ENCODE assay signal across 38 cellular contexts in genomic region chr1:110472546-110472945, GRCh38. TPM values are rescaled to one million over a fixed set of nuclear protein-coding genes. Genes with fewer than 3 reads are reported as not detected.
"Had no signal": no experiment of that assay in that cellular context is flagged by ENCODE, and none has a peak within 500 bp of the region (broad histone marks: within the 10 kb centered on the region; RNA-seq: fewer than 3 reads in every experiment).

No MANE protein-coding gene starts in this region.

- ATAC-seq: activated CD8-positive, alpha-beta T cell treated with anti-CD3 and anti-CD28 coated beads for 36 hours; activated naive CD4-positive, alpha-beta T cell treated with anti-CD3 and anti-CD28 coated beads, Interleukin-2, amount 50 U/mL, for 72 hours; activated T-cell treated with anti-CD3 and anti-CD28 coated beads, Interleukin-2, amount 50 U/mL, for 4 hours; activated T-cell treated with anti-CD3 and anti-CD28 coated beads, Interleukin-2, amount 50 U/mL, for 72 hours; activated T-helper 17 cell treated with anti-CD3 and anti-CD28 coated beads, Interleukin-2, amount 50 U/mL, for 72 hours; body of pancreas had no signal

- H3K36me3 Mint-ChIP-seq: activated CD4-positive, alpha-beta memory T cell treated with anti-CD3 and anti-CD28 coated beads for 36 hours; activated naive CD4-positive, alpha-beta T cell treated with anti-CD3 and anti-CD28 coated beads, Interleukin-2, amount 50 U/mL, for 72 hours; activated naive CD8-positive, alpha-beta T cell treated with anti-CD3 and anti-CD28 coated beads for 36 hours had no signal

- H3K4me1 ChIP-seq: breast epithelium had no signal

- H3K27ac Mint-ChIP-seq: activated B cell treated with CpG ODN at 0.5 μM for 24 hours; activated CD4-positive, alpha-beta memory T cell treated with anti-CD3 and anti-CD28 coated beads for 36 hours; activated CD4-positive, alpha-beta T cell treated with anti-CD3 and anti-CD28 coated beads, Interleukin-2, amount 10 ng/mL, durations not matched to agents 24 days and 14 days; activated CD8-positive, alpha-beta T cell treated with anti-CD3 and anti-CD28 coated beads for 36 hours; activated naive CD4-positive, alpha-beta T cell treated with anti-CD3 and anti-CD28 coated beads for 36 hours; activated naive CD4-positive, alpha-beta T cell treated with anti-CD3 and anti-CD28 coated beads, Interleukin-2, amount 50 U/mL, for 72 hours; activated naive CD8-positive, alpha-beta T cell treated with anti-CD3 and anti-CD28 coated beads for 36 hours; activated T-cell treated with anti-CD3 and anti-CD28 coated beads, Interleukin-2, amount 50 U/mL, for 72 hours; activated T-helper 1 cell treated with anti-CD3 and anti-CD28 coated beads, Interleukin-12 subunit alpha, Interleukin-12 subunit beta, Interleukin-2, Interleukin-4 antibody, amounts not matched to agents 30 ng/mL and 10 ng/mL and 1 ng/mL, durations not matched to agents 14 hours and 24 hours and 36 hours; activated T-helper 17 cell treated with anti-CD3 and anti-CD28 coated beads, Interleukin-2, amount 50 U/mL, for 72 hours; T-helper 1 cell treated with Interleukin-12 subunit alpha and Interleukin-12 subunit beta and Interleukin-4 antibody, amounts not matched to agents 30 μg/mL and 1 μg/mL, for 36 hours; T-helper 2 cell treated with Interferon-gamma antibody and Interleukin-4, amounts not matched to agents 5 μg/mL and 100 μg/mL, for 36 hours had no signal

- H3K9me3 ChIP-seq: adrenal gland, body of pancreas, breast epithelium had no signal

- H3K4me1 Mint-ChIP-seq: activated B cell treated with CpG ODN at 0.5 μM for 24 hours; activated CD4-positive, alpha-beta T cell treated with anti-CD3 and anti-CD28 coated beads, Interleukin-2, amount 10 ng/mL, durations not matched to agents 24 days and 14 days; activated naive CD8-positive, alpha-beta T cell treated with anti-CD3 and anti-CD28 coated beads for 36 hours had no signal

- H3K4me3 ChIP-seq: adrenal gland, body of pancreas, breast epithelium had no signal

- H3K36me3 ChIP-seq: adrenal gland, brain microvascular endothelial cell, breast epithelium had no signal

- DNase-seq: activated B cell treated with CpG ODN at 0.5 μM for 24 hours; activated CD4-positive, alpha-beta memory T cell treated with anti-CD3 and anti-CD28 coated beads for 36 hours; activated CD4-positive, alpha-beta T cell treated with anti-CD3 and anti-CD28 coated beads for 4 hours; activated CD4-positive, alpha-beta T cell treated with anti-CD3 and anti-CD28 coated beads, Interleukin-2, amount 10 ng/mL, durations not matched to agents 24 days and 14 days; activated CD4-positive, alpha-beta T cell treated with anti-CD3 and anti-CD28 coated beads, Interleukin-2, amount 50 U/mL, for 1 hour; activated CD4-positive, alpha-beta T cell treated with anti-CD3 and anti-CD28 coated beads, Interleukin-2, amount 50 U/mL, for 4 hours; activated CD4-positive, CD25-positive, alpha-beta regulatory T cell treated with anti-CD3 and anti-CD28 coated beads, Interleukin-2, amount 50 U/mL, for 72 hours; activated CD8-positive, alpha-beta memory T cell treated with anti-CD3 and anti-CD28 coated beads, Interleukin-2, amount 50 U/mL, for 4 hours; activated CD8-positive, alpha-beta T cell treated with anti-CD3 and anti-CD28 coated beads for 36 hours; activated effector memory CD4-positive, alpha-beta T cell treated with anti-CD3 and anti-CD28 coated beads, Interleukin-2, amount 50 U/mL, for 16 hours; activated gamma-delta T cell treated with Interleukin-2 at 50 U/mL for 16 hours; activated naive CD4-positive, alpha-beta T cell; activated naive CD4-positive, alpha-beta T cell treated with anti-CD3 and anti-CD28 coated beads for 36 hours; activated naive CD8-positive, alpha-beta T cell treated with anti-CD3 and anti-CD28 coated beads for 36 hours; activated T-cell treated with anti-CD3 and anti-CD28 coated beads for 4 hours; activated T-cell treated with anti-CD3 and anti-CD28 coated beads, Interleukin-2, amount 50 U/mL, for 1 hour; activated T-cell treated with anti-CD3 and anti-CD28 coated beads, Interleukin-2, amount 50 U/mL, for 4 hours; activated T-cell treated with anti-CD3 and anti-CD28 coated beads, Interleukin-2, amount 50 U/mL, for 72 hours; adrenal gland; amniotic stem cell; body of pancreas; brain microvascular endothelial cell; central memory CD4-positive, alpha-beta T cell; SW 1271; T-helper 1 cell; T-helper 2 cell; T-helper 9 cell had no signal

- H3K9me3 Mint-ChIP-seq: activated B cell treated with CpG ODN at 0.5 μM for 24 hours; activated CD4-positive, alpha-beta memory T cell treated with anti-CD3 and anti-CD28 coated beads for 36 hours; activated CD4-positive, alpha-beta T cell treated with anti-CD3 and anti-CD28 coated beads, Interleukin-2, amount 10 ng/mL, durations not matched to agents 24 days and 14 days; activated CD8-positive, alpha-beta T cell treated with anti-CD3 and anti-CD28 coated beads for 36 hours; activated naive CD4-positive, alpha-beta T cell treated with anti-CD3 and anti-CD28 coated beads for 36 hours; activated naive CD4-positive, alpha-beta T cell treated with anti-CD3 and anti-CD28 coated beads, Interleukin-2, amount 50 U/mL, for 72 hours; activated naive CD8-positive, alpha-beta T cell treated with anti-CD3 and anti-CD28 coated beads for 36 hours; activated T-cell treated with anti-CD3 and anti-CD28 coated beads, Interleukin-2, amount 50 U/mL, for 4 hours; activated T-cell treated with anti-CD3 and anti-CD28 coated beads, Interleukin-2, amount 50 U/mL, for 72 hours; activated T-helper 1 cell treated with anti-CD3 and anti-CD28 coated beads, Interleukin-12 subunit alpha, Interleukin-12 subunit beta, Interleukin-2, Interleukin-4 antibody, amounts not matched to agents 30 ng/mL and 10 ng/mL and 1 ng/mL, durations not matched to agents 14 hours and 24 hours and 36 hours; activated T-helper 17 cell treated with anti-CD3 and anti-CD28 coated beads, Interleukin-2, amount 50 U/mL, for 72 hours; T-helper 1 cell treated with Interleukin-12 subunit alpha and Interleukin-12 subunit beta and Interleukin-4 antibody, amounts not matched to agents 30 μg/mL and 1 μg/mL, for 36 hours; T-helper 2 cell treated with Interferon-gamma antibody and Interleukin-4, amounts not matched to agents 5 μg/mL and 100 μg/mL, for 36 hours had no signal

- H3K4me3 Mint-ChIP-seq: activated B cell treated with CpG ODN at 0.5 μM for 24 hours; activated CD4-positive, alpha-beta memory T cell treated with anti-CD3 and anti-CD28 coated beads for 36 hours; activated CD4-positive, alpha-beta T cell treated with anti-CD3 and anti-CD28 coated beads, Interleukin-2, amount 10 ng/mL, durations not matched to agents 24 days and 14 days; activated CD8-positive, alpha-beta T cell treated with anti-CD3 and anti-CD28 coated beads for 36 hours; activated naive CD4-positive, alpha-beta T cell treated with anti-CD3 and anti-CD28 coated beads for 36 hours; activated naive CD8-positive, alpha-beta T cell treated with anti-CD3 and anti-CD28 coated beads for 36 hours; activated T-cell treated with anti-CD3 and anti-CD28 coated beads, Interleukin-2, amount 50 U/mL, for 4 hours; activated T-cell treated with anti-CD3 and anti-CD28 coated beads, Interleukin-2, amount 50 U/mL, for 72 hours; activated T-helper 1 cell treated with anti-CD3 and anti-CD28 coated beads, Interleukin-12 subunit alpha, Interleukin-12 subunit beta, Interleukin-2, Interleukin-4 antibody, amounts not matched to agents 30 ng/mL and 10 ng/mL and 1 ng/mL, durations not matched to agents 14 hours and 24 hours and 36 hours; activated T-helper 17 cell treated with anti-CD3 and anti-CD28 coated beads, Interleukin-2, amount 50 U/mL, for 72 hours; T-helper 1 cell treated with Interleukin-12 subunit alpha and Interleukin-12 subunit beta and Interleukin-4 antibody, amounts not matched to agents 30 μg/mL and 1 μg/mL, for 36 hours; T-helper 2 cell treated with Interferon-gamma antibody and Interleukin-4, amounts not matched to agents 5 μg/mL and 100 μg/mL, for 36 hours had no signal

- H3K27me3 ChIP-seq: adrenal gland, body of pancreas, brain microvascular endothelial cell, breast epithelium had no signal

- H3K27me3 Mint-ChIP-seq: activated naive CD8-positive, alpha-beta T cell treated with anti-CD3 and anti-CD28 coated beads for 36 hours had no signal

- H3K27ac ChIP-seq: adrenal gland, body of pancreas, brain microvascular endothelial cell, breast epithelium, VCaP had no signal

RNA-seq across cellular contexts. Expression of gene PROK1, which starts 21.6 kb away (rescaled TPM):
- total RNA-seq: activated B cell treated with CpG ODN at 0.5 μM for 24 hours; activated CD4-positive, alpha-beta memory T cell treated with anti-CD3 and anti-CD28 coated beads for 36 hours; activated CD4-positive, alpha-beta T cell treated with anti-CD3 and anti-CD28 coated beads, Interleukin-2, amount 10 ng/mL, durations not matched to agents 24 days and 14 days; activated CD8-positive, alpha-beta memory T cell treated with anti-CD3 and anti-CD28 coated beads for 36 hours; activated CD8-positive, alpha-beta T cell treated with anti-CD3 and anti-CD28 coated beads for 36 hours; activated naive CD4-positive, alpha-beta T cell treated with anti-CD3 and anti-CD28 coated beads for 36 hours; activated naive CD4-positive, alpha-beta T cell treated with anti-CD3 and anti-CD28 coated beads, Interleukin-2, amount 50 U/mL, for 72 hours; activated naive CD8-positive, alpha-beta T cell treated with anti-CD3 and anti-CD28 coated beads for 36 hours; activated T-cell treated with anti-CD3 and anti-CD28 coated beads, Interleukin-2, amount 50 U/mL, for 4 hours; activated T-helper 1 cell treated with anti-CD3 and anti-CD28 coated beads, Interleukin-12 subunit alpha, Interleukin-12 subunit beta, Interleukin-2, Interleukin-4 antibody, amounts not matched to agents 30 ng/mL and 10 ng/mL and 1 ng/mL, durations not matched to agents 14 hours and 24 hours and 36 hours; activated T-helper 17 cell treated with anti-CD3 and anti-CD28 coated beads, Interleukin-2, amount 50 U/mL, for 72 hours; astrocyte had no signal

RNA-seq across cellular contexts. Expression of gene KCNA10, which starts 46.4 kb away (rescaled TPM):
- total RNA-seq: activated B cell treated with CpG ODN at 0.5 μM for 24 hours; activated CD4-positive, alpha-beta memory T cell treated with anti-CD3 and anti-CD28 coated beads for 36 hours; activated CD4-positive, alpha-beta T cell treated with anti-CD3 and anti-CD28 coated beads, Interleukin-2, amount 10 ng/mL, durations not matched to agents 24 days and 14 days; activated CD8-positive, alpha-beta memory T cell treated with anti-CD3 and anti-CD28 coated beads for 36 hours; activated CD8-positive, alpha-beta T cell treated with anti-CD3 and anti-CD28 coated beads for 36 hours; activated naive CD4-positive, alpha-beta T cell treated with anti-CD3 and anti-CD28 coated beads for 36 hours; activated naive CD4-positive, alpha-beta T cell treated with anti-CD3 and anti-CD28 coated beads, Interleukin-2, amount 50 U/mL, for 72 hours; activated naive CD8-positive, alpha-beta T cell treated with anti-CD3 and anti-CD28 coated beads for 36 hours; activated T-cell treated with anti-CD3 and anti-CD28 coated beads, Interleukin-2, amount 50 U/mL, for 4 hours; activated T-cell treated with anti-CD3 and anti-CD28 coated beads, Interleukin-2, amount 50 U/mL, for 72 hours; activated T-helper 1 cell treated with anti-CD3 and anti-CD28 coated beads, Interleukin-12 subunit alpha, Interleukin-12 subunit beta, Interleukin-2, Interleukin-4 antibody, amounts not matched to agents 30 ng/mL and 10 ng/mL and 1 ng/mL, durations not matched to agents 14 hours and 24 hours and 36 hours; activated T-helper 17 cell treated with anti-CD3 and anti-CD28 coated beads, Interleukin-2, amount 50 U/mL, for 72 hours; adrenal gland; aorta; astrocyte; body of pancreas; breast epithelium; cardiac septum had no signal
- polyA plus RNA-seq: adrenal gland, aorta had no signal
